28 cellular contexts compared by ENCODE assay signal in genomic region chr16:31464781-31465260, GRCh38. TPM values are rescaled to one million over a fixed set of nuclear protein-coding genes. Genes with fewer than 3 reads are reported as not detected.
DNase-seq lines count a peak whose midpoint lies in the region; ATAC-seq, FAIRE-seq and TF ChIP-seq lines count a peak whose summit lies in the region.
"Had no signal": no experiment of that assay in that cellular context is flagged by ENCODE, and none has a peak within 500 bp of the region (broad histone marks: within the 10 kb centered on the region; RNA-seq: fewer than 3 reads in every experiment).

No MANE protein-coding gene starts in this region.

- ATAC-seq in Right ventricle myocardium superior (ENCODE audit: poor library complexity) (no peak), left ventricle myocardium superior (no peak), upper lobe of right lung (no peak)

- no peak overlapping the region for H3K4me3 ChIP-seq in kidney (ENCODE audit: low read length in 2 of 2)
- H3K4me3 ChIP-seq in upper lobe of right lung, result no peak overlapping the region
- H3K4me3 ChIP-seq: Peyer's patch, SJSA1 had no signal

- no peak overlapping the region for H3K9ac ChIP-seq in kidney (ENCODE audit: low read length in 2 of 2)
- H3K9ac ChIP-seq: KMS-11 had no signal

- TF ChIP-seq CTCF in kidney (IDR thresholded peaks at IDR 0.05; ENCODE audit: borderline replicate concordance, extremely low read depth, insufficient read depth) (no peak), upper lobe of right lung (IDR thresholded peaks at IDR 0.05) (no peak)

- H3K9me3 ChIP-seq in kidney (ENCODE audit: control insufficient read depth in 1 of 2, low read length in 2 of 2), result no peaks in the 10 kb centered on the region
- no peaks in the 10 kb centered on the region for H3K9me3 ChIP-seq in upper lobe of right lung
- H3K9me3 ChIP-seq: Peyer's patch, SJSA1 had no signal

- H3K27me3 ChIP-seq in upper lobe of right lung, result no peaks in the 10 kb centered on the region
- H3K27me3 ChIP-seq: Peyer's patch, SJSA1 had no signal

- intact Hi-C loops in Right ventricle myocardium superior (cut with DNase I) (no loop called here), left ventricle myocardium superior (cut with micrococcal nuclease) (loop anchor here (10.0 kb wide), 1 partner anchor 410 kb away; the partner anchor contains the start of gene ZNF267), kidney (cut with DNase I) (no loop called here), upper lobe of right lung (cut with DNase I) (no loop called here)

- H3K27ac ChIP-seq in kidney (ENCODE audit: low read depth in 2 of 2, low read length in 2 of 2) (no peak overlapping the region), upper lobe of right lung (no peak overlapping the region)
- H3K27ac ChIP-seq: C4-2B, HL-60, KMS-11, Peyer's patch, SJSA1 had no signal

- DNase-seq in Right ventricle myocardium superior, result peak; percentile 33
- no peak for DNase-seq in left ventricle myocardium superior
- peak; percentile 62 for DNase-seq in kidney
- peak; percentile 60 for DNase-seq in upper lobe of right lung
- no peak for DNase-seq in NCI-H1105 (lab: John Stamatoyannopoulos, UW)
- DNase-seq in NCI-H510A treated with DMSO at 0.1 percent for 48 hours (lab: John Stamatoyannopoulos, UW), result no peak
- DNase-seq: 8988T, Calu3, DMS153, H9, HFFc6, NCI-H1092 treated with DMSO at 0.1 percent for 48 hours, NCI-H146, NCI-H2029 treated with DMSO at 0.1 percent for 48 hours, NCI-H2171, NCI-H345, NCI-H524 treated with DMSO at 0.1 percent for 48 hours had no signal

- H3K4me1 ChIP-seq in kidney (ENCODE audit: control insufficient read depth in 1 of 2, insufficient read depth in 1 of 2, low read depth in 1 of 2, low read length in 2 of 2) (peaks cover 5 to 12% of the 10 kb centered on the region in 2 donors), upper lobe of right lung (peaks cover 11% of the 10 kb centered on the region)

- FAIRE-seq in kidney (lab: Jason Lieb, UNC), result no peak
- FAIRE-seq: G401.6, GM12892 had no signal

- H3K36me3 ChIP-seq in kidney (ENCODE audit: control insufficient read depth in 1 of 2, insufficient read depth in 2 of 2, low read length in 2 of 2) (peaks cover 2 to 10% of the 10 kb centered on the region in 2 donors), upper lobe of right lung (peaks cover 29% of the 10 kb centered on the region)

RNA-seq across cellular contexts. Expression of gene ARMC5, which starts 5.5 kb away (rescaled TPM):
- 5.8 TPM for total RNA-seq in Right ventricle myocardium superior
- total RNA-seq in left ventricle myocardium superior, result 5.4 TPM
- 9.6 TPM for total RNA-seq in kidney
- 10.9 TPM for polyA plus RNA-seq in kidney (ENCODE audit: insufficient read depth, low read depth, low replicate concordance)
- total RNA-seq in upper lobe of right lung, result 10.8 TPM

RNA-seq across cellular contexts. Expression of gene TGFB1I1, which starts 7.1 kb away (rescaled TPM):
- 13.2 TPM for total RNA-seq in Right ventricle myocardium superior
- total RNA-seq in left ventricle myocardium superior, result 13.6 TPM
- total RNA-seq in kidney, result 54.4 TPM
- polyA plus RNA-seq in kidney (ENCODE audit: insufficient read depth, low read depth, low replicate concordance), result 27.5 TPM
- total RNA-seq in upper lobe of right lung, result 49.9 TPM
- polyA plus RNA-seq: CD8-positive, alpha-beta memory T cell had no signal

RNA-seq across cellular contexts. Expression of gene SLC5A2, which starts 18.1 kb away (rescaled TPM):
- total RNA-seq in Right ventricle myocardium superior (not detected), left ventricle myocardium superior (not detected), kidney (4.8 TPM), upper lobe of right lung (3.1 TPM)
- polyA plus RNA-seq in kidney (ENCODE audit: insufficient read depth, low read depth, low replicate concordance), result 208 TPM
- total RNA-seq: Daoy, OCI-LY7, SJSA1 had no signal

RNA-seq across cellular contexts. Expression of gene ZNF843, which starts 22.2 kb away (rescaled TPM):
- total RNA-seq in Right ventricle myocardium superior (1.9 TPM), left ventricle myocardium superior (1.6 TPM), kidney (1.4 TPM), upper lobe of right lung (0.84 TPM)
- polyA plus RNA-seq in kidney (ENCODE audit: insufficient read depth, low read depth, low replicate concordance), result 0.67 TPM
- total RNA-seq: Calu3, Daoy, HT-29 had no signal

RNA-seq across cellular contexts. Expression of gene COX6A2, which starts 36.7 kb away (rescaled TPM):
- 1,514 TPM for total RNA-seq in Right ventricle myocardium superior
- 1,516 TPM for total RNA-seq in left ventricle myocardium superior
- not detected for total RNA-seq in kidney
- 5.5 TPM for polyA plus RNA-seq in kidney (ENCODE audit: insufficient read depth, low read depth, low replicate concordance)
- not detected for total RNA-seq in upper lobe of right lung
- total RNA-seq: Calu3; CD8-positive, alpha-beta memory T cell; Daoy; H9; HFFc6; HT-29; OCI-LY7; Peyer's patch; SJSA1 had no signal
- polyA plus RNA-seq: CD8-positive, alpha-beta memory T cell had no signal

Comparison
In these comparisons a context has a peak if more than half of its experiments do, and no peak if none do; other contexts are left out.
1. DNase-seq: peak in Right ventricle myocardium superior (single experiment), kidney (single experiment) and upper lobe of right lung (single experiment); none in left ventricle myocardium superior (single experiment), NCI-H1105 (single experiment) and NCI-H510A treated with DMSO at 0.1 percent for 48 hours (single experiment).